ENCODE assay signal across 23 cellular contexts in genomic region chr12:88716240-88716639, GRCh38.
"Had no signal": no experiment of that assay in that cellular context is flagged by ENCODE, and none has a peak within 500 bp of the region (broad histone marks: within the 10 kb centered on the region; RNA-seq: fewer than 3 reads in every experiment).

No MANE protein-coding gene starts in this region.

- H3K4me1 Mint-ChIP-seq: activated naive CD8-positive, alpha-beta T cell treated with anti-CD3 and anti-CD28 coated beads, Interleukin-2, amount 10 ng/mL, durations not matched to agents 7 days and 5 days; naive thymus-derived CD4-positive, alpha-beta T cell; stimulated activated memory B cell treated with anti-CD40 and anti-IgM and Interleukin-4, amounts not matched to agents 10 μg/mL and 1 μg/mL and 100 μg/mL, for 72 hours had no signal

- H3K27ac ChIP-seq: coronary artery, heart right ventricle, right lobe of liver, skin epidermis, testis had no signal

- ATAC-seq: activated T-cell treated with anti-CD3 and anti-CD28 coated beads, Interleukin-2, amount 50 U/mL, for 72 hours; heart right ventricle; left lobe of liver; naive thymus-derived CD4-positive, alpha-beta T cell; stimulated activated memory B cell treated with anti-CD40 and anti-IgM and Interleukin-4, amounts not matched to agents 10 μg/mL and 1 μg/mL and 100 μg/mL, for 72 hours had no signal

- H3K36me3 Mint-ChIP-seq: activated CD4-positive, alpha-beta memory T cell treated with anti-CD3 and anti-CD28 coated beads for 36 hours; activated naive CD8-positive, alpha-beta T cell treated with anti-CD3 and anti-CD28 coated beads, Interleukin-2, amount 10 ng/mL, durations not matched to agents 7 days and 5 days; naive thymus-derived CD4-positive, alpha-beta T cell; stimulated activated memory B cell treated with anti-CD40 and anti-IgM and Interleukin-4, amounts not matched to agents 10 μg/mL and 1 μg/mL and 100 μg/mL, for 72 hours had no signal

- H3K27ac Mint-ChIP-seq: activated CD4-positive, alpha-beta memory T cell treated with anti-CD3 and anti-CD28 coated beads for 36 hours; activated naive CD4-positive, alpha-beta T cell treated with anti-CD3 and anti-CD28 coated beads for 36 hours; activated naive CD8-positive, alpha-beta T cell treated with anti-CD3 and anti-CD28 coated beads, Interleukin-2, amount 10 ng/mL, durations not matched to agents 7 days and 5 days; activated T-cell treated with anti-CD3 and anti-CD28 coated beads, Interleukin-2, amount 50 U/mL, for 72 hours; naive thymus-derived CD4-positive, alpha-beta T cell; stimulated activated memory B cell treated with anti-CD40 and anti-IgM and Interleukin-4, amounts not matched to agents 10 μg/mL and 1 μg/mL and 100 μg/mL, for 72 hours had no signal

- H3K4me3 Mint-ChIP-seq: activated CD4-positive, alpha-beta memory T cell treated with anti-CD3 and anti-CD28 coated beads for 36 hours; activated naive CD4-positive, alpha-beta T cell treated with anti-CD3 and anti-CD28 coated beads for 36 hours; activated naive CD8-positive, alpha-beta T cell treated with anti-CD3 and anti-CD28 coated beads, Interleukin-2, amount 10 ng/mL, durations not matched to agents 7 days and 5 days; activated T-cell treated with anti-CD3 and anti-CD28 coated beads, Interleukin-2, amount 50 U/mL, for 72 hours; naive thymus-derived CD4-positive, alpha-beta T cell; neural crest cell; stimulated activated memory B cell treated with anti-CD40 and anti-IgM and Interleukin-4, amounts not matched to agents 10 μg/mL and 1 μg/mL and 100 μg/mL, for 72 hours had no signal

- H3K36me3 ChIP-seq: heart right ventricle, right lobe of liver had no signal

- H3K27me3 Mint-ChIP-seq: activated CD4-positive, alpha-beta memory T cell treated with anti-CD3 and anti-CD28 coated beads for 36 hours; activated naive CD8-positive, alpha-beta T cell treated with anti-CD3 and anti-CD28 coated beads, Interleukin-2, amount 10 ng/mL, durations not matched to agents 7 days and 5 days; naive thymus-derived CD4-positive, alpha-beta T cell; stimulated activated memory B cell treated with anti-CD40 and anti-IgM and Interleukin-4, amounts not matched to agents 10 μg/mL and 1 μg/mL and 100 μg/mL, for 72 hours had no signal

- H3K4me3 ChIP-seq: coronary artery, heart right ventricle, right lobe of liver, skin epidermis, testis had no signal

- H3K27me3 ChIP-seq: heart right ventricle, right lobe of liver, testis had no signal

- H3K9me3 Mint-ChIP-seq: activated CD4-positive, alpha-beta memory T cell treated with anti-CD3 and anti-CD28 coated beads for 36 hours; activated naive CD8-positive, alpha-beta T cell treated with anti-CD3 and anti-CD28 coated beads, Interleukin-2, amount 10 ng/mL, durations not matched to agents 7 days and 5 days; stimulated activated memory B cell treated with anti-CD40 and anti-IgM and Interleukin-4, amounts not matched to agents 10 μg/mL and 1 μg/mL and 100 μg/mL, for 72 hours had no signal

- H3K4me1 ChIP-seq: heart right ventricle, right lobe of liver, testis had no signal

- DNase-seq: activated CD4-positive, alpha-beta memory T cell treated with anti-CD3 and anti-CD28 coated beads for 36 hours; activated CD4-positive, alpha-beta T cell treated with anti-CD3 and anti-CD28 coated beads for 48 hours; activated CD4-positive, CD25-positive, alpha-beta regulatory T cell; activated effector memory CD4-positive, alpha-beta T cell treated with Interleukin-2 at 50 U/mL for 16 hours; activated naive CD4-positive, alpha-beta T cell treated with anti-CD3 and anti-CD28 coated beads for 36 hours; activated naive CD8-positive, alpha-beta T cell treated with anti-CD3 and anti-CD28 coated beads, Interleukin-2, amount 10 ng/mL, durations not matched to agents 7 days and 5 days; activated T-cell treated with anti-CD3 and anti-CD28 coated beads, Interleukin-2, amount 50 U/mL, for 72 hours; amniotic stem cell; cerebellar nuclear complex; heart right ventricle; naive thymus-derived CD4-positive, alpha-beta T cell; occipital lobe; posterior cingulate gyrus; right lobe of liver; stimulated activated CD4-positive, alpha-beta T cell treated with anti-CD3 and anti-CD28 coated beads, Interleukin-15, amount 100 ng/mL, for 24 hours; T1000; testis; trophoblast cell had no signal

- H3K9me3 ChIP-seq: heart right ventricle, right lobe of liver, testis had no signal
